Comparison of ENCODE assay signal across 8 cellular contexts in the genomic region with DNA sequence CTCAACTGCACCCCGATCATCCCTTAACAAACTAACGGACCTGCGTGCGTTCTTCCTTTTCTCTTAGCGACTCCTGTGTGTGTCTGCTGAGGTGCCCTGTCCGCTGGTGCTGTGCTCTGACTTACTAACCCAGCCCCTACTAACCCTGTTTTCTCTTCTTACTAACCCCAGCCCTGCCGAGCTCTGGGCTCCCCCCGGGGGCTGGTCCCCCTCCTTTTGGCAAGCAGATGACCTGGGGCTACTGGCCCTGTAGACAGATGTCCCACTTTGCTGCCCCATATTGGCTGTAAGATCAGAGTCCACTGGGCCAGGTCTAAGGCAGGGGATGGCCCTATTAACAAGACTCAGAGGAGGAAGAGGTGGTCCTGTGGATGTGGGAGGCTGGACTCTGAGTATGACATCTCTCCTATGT. TPM values are rescaled to one million over a fixed set of nuclear protein-coding genes. Genes with fewer than 3 reads are reported as not detected.
DNase-seq lines count a peak whose midpoint lies in the region; ATAC-seq and TF ChIP-seq lines count a peak whose summit lies in the region.

No MANE protein-coding gene starts in this region.

- no peaks in the 10 kb centered on the region for H3K36me3 ChIP-seq in left ventricle myocardium inferior

- peaks cover 40% of the 10 kb centered on the region for H3K4me1 ChIP-seq in left ventricle myocardium inferior

- peak overlapping the region; percentile 81 for H3K4me3 ChIP-seq in left ventricle myocardium inferior

- no peaks in the 10 kb centered on the region for H3K27me3 Mint-ChIP-seq in activated CD4-positive, alpha-beta memory T cell treated with anti-CD3 and anti-CD28 coated beads, Interleukin-2, amount 10 ng/mL, durations not matched to agents 7 days and 5 days

- H3K27me3 ChIP-seq in left ventricle myocardium inferior (ENCODE audit: low read depth): peaks cover 5% of the 10 kb centered on the region

- in situ Hi-C loops in GM13977 (cut with MboI; ENCODE audit: low pct_unique_long_range_greater_than_20kb, low sequenced_read_pairs, unreplicated experiment): no loop called here

- no peak for TF ChIP-seq POLR2A in GM18505 (IDR thresholded peaks at IDR 0.05; ENCODE audit: borderline replicate concordance, extremely low read depth, insufficient read depth, insufficient read length)

- TF ChIP-seq CTCF in left ventricle myocardium inferior (IDR thresholded peaks at IDR 0.05; ENCODE audit: borderline replicate concordance) (no peak), GM13977 (IDR thresholded peaks at IDR 0.05; ENCODE audit: extremely low read depth, insufficient read depth, missing control alignments) (no peak)

- no peaks in the 10 kb centered on the region for H3K9me3 ChIP-seq in left ventricle myocardium inferior (replicated peaks)

- ATAC-seq in GM18505 (IDR thresholded peaks at IDR 0.05; ENCODE audit: unreplicated experiment) (peak; percentile 7), HG02885 (IDR thresholded peaks at IDR 0.05; ENCODE audit: poor library complexity, unreplicated experiment) (peak; percentile 18)
- peak; percentile 4 for ATAC-seq in stimulated activated naive CD8-positive, alpha-beta T cell treated with anti-CD3 and anti-CD28 coated beads, Interleukin-15, Interleukin-2, amounts not matched to agents 100 U/mL and 50 U/mL, for 24 hours

- H3K9me3 Mint-ChIP-seq in activated CD4-positive, alpha-beta memory T cell treated with anti-CD3 and anti-CD28 coated beads, Interleukin-2, amount 10 ng/mL, durations not matched to agents 7 days and 5 days: no peaks in the 10 kb centered on the region

- H3K27ac Mint-ChIP-seq in activated CD4-positive, alpha-beta memory T cell treated with anti-CD3 and anti-CD28 coated beads, Interleukin-2, amount 10 ng/mL, durations not matched to agents 7 days and 5 days: peak overlapping the region; percentile 100

- H3K27ac ChIP-seq in left ventricle myocardium inferior (replicated peaks): peak overlapping the region; percentile 96

- POLR2A ChIA-PET in activated CD4-positive, alpha-beta memory T cell treated with anti-CD3 and anti-CD28 coated beads, Interleukin-2, amount 10 ng/mL, durations not matched to agents 7 days and 5 days (lab: Charles Lee): interaction anchor here (0.9 to 6.2 kb wide), 10 partner anchors 9 to 1247 kb away, joined by 3 to 117 read pairs (median 9); partner anchors contain the start of genes ASPHD2, HPS4, MIAT and PITPNB

- CTCF ChIA-PET in activated CD4-positive, alpha-beta memory T cell treated with anti-CD3 and anti-CD28 coated beads, Interleukin-2, amount 10 ng/mL, durations not matched to agents 7 days and 5 days (lab: Charles Lee): interaction anchor here (1.0 to 5.6 kb wide), 6 partner anchors 10 to 241 kb away, joined by 3 to 41 read pairs (median 8); partner anchors contain the start of genes HPS4, MIAT and SRRD

- peaks cover 74% of the 10 kb centered on the region for H3K4me1 Mint-ChIP-seq in activated CD4-positive, alpha-beta memory T cell treated with anti-CD3 and anti-CD28 coated beads, Interleukin-2, amount 10 ng/mL, durations not matched to agents 7 days and 5 days

- intact Hi-C loops in left ventricle myocardium inferior (cut with micrococcal nuclease): no loop called here

- H3K36me3 Mint-ChIP-seq in activated CD4-positive, alpha-beta memory T cell treated with anti-CD3 and anti-CD28 coated beads, Interleukin-2, amount 10 ng/mL, durations not matched to agents 7 days and 5 days (ENCODE audit: low read depth): peaks cover 73% of the 10 kb centered on the region

- DNase-seq in activated CD4-positive, alpha-beta memory T cell treated with anti-CD3 and anti-CD28 coated beads, Interleukin-2, amount 10 ng/mL, durations not matched to agents 7 days and 5 days: no peak
- DNase-seq in left ventricle myocardium inferior (no peak), Kasumi-1 (lab: John Stamatoyannopoulos, UW) (no peak), GM13977 (ENCODE audit: low spot score) (no peak), NCI-H524 (lab: John Stamatoyannopoulos, UW) (no peak)
- no peak for DNase-seq in stimulated activated naive CD8-positive, alpha-beta T cell treated with anti-CD3 and anti-CD28 coated beads, Interleukin-15, Interleukin-2, amounts not matched to agents 100 U/mL and 50 U/mL, for 24 hours

- H3K4me3 Mint-ChIP-seq in activated CD4-positive, alpha-beta memory T cell treated with anti-CD3 and anti-CD28 coated beads, Interleukin-2, amount 10 ng/mL, durations not matched to agents 7 days and 5 days: peak overlapping the region; percentile 90

RNA-seq across cellular contexts. Expression of gene MIAT, which starts 14.7 kb away (rescaled TPM):
- total RNA-seq in activated CD4-positive, alpha-beta memory T cell treated with anti-CD3 and anti-CD28 coated beads, Interleukin-2, amount 10 ng/mL, durations not matched to agents 7 days and 5 days: 100 to 1,000 TPM; 185 to 186 TPM
- 0.66 TPM for total RNA-seq in left ventricle myocardium inferior

RNA-seq across cellular contexts. Expression of gene CRYBA4, which starts 50.3 kb away (rescaled TPM):
- total RNA-seq in activated CD4-positive, alpha-beta memory T cell treated with anti-CD3 and anti-CD28 coated beads, Interleukin-2, amount 10 ng/mL, durations not matched to agents 7 days and 5 days: under 1 TPM in 1 of 2 experiments, not detected in 1; 0.48 TPM
- total RNA-seq in left ventricle myocardium inferior: not detected

RNA-seq across cellular contexts. Expression of gene CRYBB1, which starts 54.2 kb away (rescaled TPM):
- 1 to 10 TPM in 1 of 2 experiments, under 1 TPM in 1; 0.65 to 1.2 TPM for total RNA-seq in activated CD4-positive, alpha-beta memory T cell treated with anti-CD3 and anti-CD28 coated beads, Interleukin-2, amount 10 ng/mL, durations not matched to agents 7 days and 5 days
- total RNA-seq in left ventricle myocardium inferior: 0.66 TPM

Comparison
In these comparisons a context has a peak if more than half of its experiments do, and no peak if none do; other contexts are left out.
1. RNA of gene MIAT, which starts 14.7 kb away (total RNA-seq): 185 to 186 TPM in activated CD4-positive, alpha-beta memory T cell treated with anti-CD3 and anti-CD28 coated beads, Interleukin-2, amount 10 ng/mL, durations not matched to agents 7 days and 5 days; 0.66 TPM in left ventricle myocardium inferior (single experiment); every median in the first group is over 100 times any median in the second.
2. Peak in every context shown above with its lines, with median percentiles within 50 percentile points of each other: ATAC-seq.